9 cellular contexts compared by ENCODE assay signal in the genomic region with DNA sequence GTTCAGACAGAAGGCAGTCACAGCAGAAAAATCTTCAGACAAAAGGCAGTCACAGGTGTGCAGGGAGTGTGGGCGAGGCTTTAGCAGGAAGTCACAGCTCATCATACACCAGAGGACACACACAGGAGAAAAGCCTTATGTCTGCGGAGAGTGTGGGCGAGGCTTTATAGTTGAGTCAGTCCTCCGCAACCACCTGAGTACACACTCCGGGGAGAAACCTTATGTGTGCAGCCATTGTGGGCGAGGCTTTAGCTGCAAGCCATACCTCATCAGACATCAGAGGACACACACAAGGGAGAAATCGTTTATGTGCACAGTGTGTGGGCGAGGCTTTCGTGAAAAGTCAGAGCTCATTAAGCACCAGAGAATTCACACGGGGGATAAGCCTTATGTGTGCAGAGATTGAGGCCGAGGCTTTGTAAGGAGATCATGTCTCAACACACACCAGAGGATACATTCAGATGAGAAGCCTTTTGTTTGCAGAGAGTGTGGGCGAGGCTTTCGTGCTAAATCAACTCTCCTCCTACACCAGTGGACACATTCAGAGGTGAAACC. TPM values are rescaled to one million over a fixed set of nuclear protein-coding genes. Genes with fewer than 3 reads are reported as not detected.
DNase-seq lines count a peak whose midpoint lies in the region; ATAC-seq, FAIRE-seq and TF ChIP-seq lines count a peak whose summit lies in the region.
"Had no signal": no experiment of that assay in that cellular context is flagged by ENCODE, and none has a peak within 500 bp of the region (broad histone marks: within the 10 kb centered on the region; RNA-seq: fewer than 3 reads in every experiment).

No MANE protein-coding gene starts in this region.

- DNase-seq in NCI-H2107 (lab: John Stamatoyannopoulos, UW) (peak; percentile 3), keratinocyte (ENCODE audit: low read depth, low spot score) (peak; percentile 95), glomerular visceral epithelial cell (ENCODE audit: extremely low spot score) (no peak), NCI-H524 (lab: John Stamatoyannopoulos, UW) (no peak)
- DNase-seq in activated CD8-positive, alpha-beta memory T cell treated with anti-CD3 and anti-CD28 coated beads, Interleukin-2, amount 50 U/mL, for 1 hour (ENCODE audit: extremely low read depth): peak; percentile 74
- DNase-seq in stimulated activated CD8-positive, alpha-beta memory T cell treated with anti-CD3 and anti-CD28 coated beads, Interleukin-12 subunit alpha, Interleukin-12 subunit beta, amount 100 ng/mL, for 24 hours (ENCODE audit: extremely low read depth): peak; percentile 64

- H3K27me3 ChIP-seq in keratinocyte (ENCODE audit: control insufficient read depth, extremely low read depth, insufficient read depth, low read length): no peaks in the 10 kb centered on the region

- H3K9me3 ChIP-seq in keratinocyte (ENCODE audit: control insufficient read depth, low read depth, low read length): no peaks in the 10 kb centered on the region

- TF ChIP-seq CTCF in keratinocyte (optimal IDR thresholded peaks at IDR 0.05 in 1 of 3, IDR thresholded peaks at IDR 0.05 in 1 of 3, conservative IDR thresholded peaks at IDR 0.05 in 1 of 3; ENCODE audit: extremely low read depth in 1 of 3, insufficient read depth in 2 of 3, low read length in 3 of 3): peak in 1 of 3 experiments; percentile 16

- ATAC-seq in HG03175 (IDR thresholded peaks at IDR 0.05; ENCODE audit: unreplicated experiment): no peak
- ATAC-seq in GM19467 (IDR thresholded peaks at IDR 0.05; ENCODE audit: unreplicated experiment): no peak

- H3K9ac ChIP-seq in keratinocyte (ENCODE audit: control insufficient read depth, extremely low read depth, insufficient read depth, low read length): peak overlapping the region; percentile 82

- peak overlapping the region; percentile 97 for H3K27ac ChIP-seq in keratinocyte (ENCODE audit: control insufficient read depth, insufficient read depth, low read length)
- H3K27ac ChIP-seq: HL-60 had no signal

- peak overlapping the region in 2 of 3 experiments; percentile 22 to 60 for H3K4me3 ChIP-seq in keratinocyte (ENCODE audit: control insufficient read depth in 2 of 3, extremely low read depth in 1 of 3, insufficient read depth in 2 of 3, low read depth in 1 of 3, low read length in 3 of 3)

- peak overlapping the region; percentile 59 for H2AFZ ChIP-seq in keratinocyte (ENCODE audit: control insufficient read depth, low read length)

- H3K36me3 ChIP-seq in keratinocyte (ENCODE audit: control insufficient read depth in 2 of 2, extremely low read depth in 1 of 2, insufficient read depth in 2 of 2, low read length in 2 of 2): peaks cover 0 to 13% of the 10 kb centered on the region in 2 experiments

- FAIRE-seq in keratinocyte (lab: Jason Lieb, UNC): peak; percentile 100

- peak overlapping the region; percentile 89 for H3K4me2 ChIP-seq in keratinocyte (ENCODE audit: control insufficient read depth, extremely low read depth, insufficient read depth, low read depth, low read length)

- dilution Hi-C loops in keratinocyte (cut with MboI; ENCODE audit: extremely low pct_ligation_motif_present, low sequenced_read_pairs): loop anchor here (25.0 kb wide), 1 partner anchor 169 kb away; the partner anchor contains the start of genes ATRIP, CCDC51, PLXNB1 and TMA7

- H3K79me2 ChIP-seq in keratinocyte (ENCODE audit: control insufficient read depth, insufficient read depth, low read length): no peaks in the 10 kb centered on the region

- H3K4me1 ChIP-seq in keratinocyte (ENCODE audit: control insufficient read depth, extremely low read depth, insufficient read depth, low read length): peaks cover 35% of the 10 kb centered on the region

- H4K20me1 ChIP-seq in keratinocyte (ENCODE audit: control insufficient read depth, extremely low read depth, insufficient read depth, low read length): no peaks in the 10 kb centered on the region

- no peaks in the 10 kb centered on the region for H3K9me1 ChIP-seq in keratinocyte (ENCODE audit: control insufficient read depth, extremely low read depth, insufficient read depth, low read length)

RNA-seq across cellular contexts. Expression of gene ZNF589, which starts 27.6 kb away (rescaled TPM):
- polyA plus RNA-seq in keratinocyte: 9.1 to 12.2 TPM (median 9.6 TPM) in 3 replicates
- polyA plus RNA-seq in keratinocyte (2011; ENCODE audit: low read depth): 0.66 TPM
- polyA plus RNA-seq in keratinocyte (2011; cell fraction: cytosol; rRNA removed): 3.7 and 4.7 TPM in 2 replicates
- 24.5 and 29.1 TPM in 2 replicates for polyA plus RNA-seq in keratinocyte (2011; cell fraction: nucleus; rRNA removed)
- 3.8 and 8.4 TPM in 2 replicates for polyA plus RNA-seq in keratinocyte (2012; ENCODE audit: low replicate concordance)
- polyA minus RNA-seq in keratinocyte: 4.5 to 13.7 TPM (median 4.7 TPM) in 3 replicates
- 0.77 TPM for polyA minus RNA-seq in keratinocyte (2011; cell fraction: cytosol; rRNA and poly(A)+ RNA removed)
- 7.6 and 12.3 TPM in 2 replicates for polyA minus RNA-seq in keratinocyte (2011; cell fraction: nucleus; rRNA and poly(A)+ RNA removed)

RNA-seq across cellular contexts. Expression of gene NME6, which starts 32.7 kb away (rescaled TPM):
- polyA plus RNA-seq in keratinocyte: 22.1 to 38.0 TPM (median 22.4 TPM) in 3 replicates
- 8.7 TPM for polyA plus RNA-seq in keratinocyte (2011; ENCODE audit: low read depth)
- 22.2 and 25.3 TPM in 2 replicates for polyA plus RNA-seq in keratinocyte (2011; cell fraction: cytosol; rRNA removed)
- polyA plus RNA-seq in keratinocyte (2011; cell fraction: nucleus; rRNA removed): 16.7 and 18.6 TPM in 2 replicates
- polyA plus RNA-seq in keratinocyte (2012; ENCODE audit: low replicate concordance): 9.5 and 20.7 TPM in 2 replicates
- polyA minus RNA-seq in keratinocyte: 21.5 to 27.8 TPM (median 27.5 TPM) in 3 replicates
- 11.5 TPM for polyA minus RNA-seq in keratinocyte (2011; cell fraction: cytosol; rRNA and poly(A)+ RNA removed)
- 7.1 and 9.7 TPM in 2 replicates for polyA minus RNA-seq in keratinocyte (2011; cell fraction: nucleus; rRNA and poly(A)+ RNA removed)

RNA-seq across cellular contexts. Expression of gene CAMP, which starts 45.2 kb away (rescaled TPM):
- polyA plus RNA-seq in keratinocyte: 0.37 to 0.95 TPM (median 0.66 TPM) in 3 replicates
- not detected for polyA plus RNA-seq in keratinocyte (2011; ENCODE audit: low read depth)
- 0.30 and 0.69 TPM in 2 replicates for polyA plus RNA-seq in keratinocyte (2011; cell fraction: cytosol; rRNA removed)
- polyA plus RNA-seq in keratinocyte (2011; cell fraction: nucleus; rRNA removed): 0.37 TPM in 1 of 2 replicates, not detected in the other
- polyA plus RNA-seq in keratinocyte (2012; ENCODE audit: low replicate concordance): 0.66 and 0.71 TPM in 2 replicates
- polyA minus RNA-seq in keratinocyte: 0.53 TPM in 1 of 3 replicates, not detected in the others
- not detected for polyA minus RNA-seq in keratinocyte (2011; cell fraction: cytosol; rRNA and poly(A)+ RNA removed)
- not detected in 2 replicates for polyA minus RNA-seq in keratinocyte (2011; cell fraction: nucleus; rRNA and poly(A)+ RNA removed)

Comparison
In these comparisons a context has a peak if more than half of its experiments do, and no peak if none do; other contexts are left out.
1. DNase-seq: peak in NCI-H2107 (single experiment), activated CD8-positive, alpha-beta memory T cell treated with anti-CD3 and anti-CD28 coated beads, Interleukin-2, amount 50 U/mL, for 1 hour (single experiment), keratinocyte (single experiment) and stimulated activated CD8-positive, alpha-beta memory T cell treated with anti-CD3 and anti-CD28 coated beads, Interleukin-12 subunit alpha, Interleukin-12 subunit beta, amount 100 ng/mL, for 24 hours (single experiment); none in glomerular visceral epithelial cell (single experiment) and NCI-H524 (0 of 2).